ENCODE assay signal across 20 cellular contexts in genomic region chr17:19433240-19433639, GRCh38. TPM values are rescaled to one million over a fixed set of nuclear protein-coding genes. Genes with fewer than 3 reads are reported as not detected.
"Had no signal": no experiment of that assay in that cellular context is flagged by ENCODE, and none has a peak within 500 bp of the region (broad histone marks: within the 10 kb centered on the region; RNA-seq: fewer than 3 reads in every experiment).

No MANE protein-coding gene starts in this region.

- H3K27me3 Mint-ChIP-seq: memory B cell had no signal

- H3K27ac ChIP-seq: coronary artery, heart left ventricle, left lung, lower lobe of right lung, right atrium auricular region, sigmoid colon, skin epidermis had no signal

- H3K9me3 ChIP-seq: heart left ventricle, left lung, lower lobe of right lung, right atrium auricular region, sigmoid colon had no signal

- H3K27me3 ChIP-seq: heart left ventricle, left lung, right atrium auricular region, sigmoid colon had no signal

- H3K4me1 ChIP-seq: heart left ventricle, left lung, lower lobe of right lung, right atrium auricular region, sigmoid colon had no signal

- DNase-seq: effector CD4-positive, alpha-beta T cell; foreskin melanocyte; heart left ventricle; hippocampal formation; immature natural killer cell; left lung; lower lobe of right lung; midbrain; naive B cell; nephron progenitor cell; posterior cingulate gyrus; sigmoid colon; stimulated activated CD4-positive, alpha-beta T cell treated with anti-CD3 and anti-CD28 coated beads, Interleukin-2, amount 100 ng/mL, for 48 hours; stimulated activated naive CD4-positive, alpha-beta T cell treated with Interleukin-2 at 50 U/mL for 16 hours had no signal

- H3K4me3 Mint-ChIP-seq: immature natural killer cell, memory B cell, naive B cell, nephron progenitor cell had no signal

- H3K36me3 ChIP-seq: heart left ventricle, left lung, lower lobe of right lung, right atrium auricular region, sigmoid colon had no signal

- H3K36me3 Mint-ChIP-seq: immature natural killer cell, memory B cell, naive B cell had no signal

- H3K9me3 Mint-ChIP-seq: immature natural killer cell, memory B cell, naive B cell, nephron progenitor cell had no signal

- ATAC-seq: heart left ventricle, left lung, lower lobe of right lung had no signal

- H3K4me1 Mint-ChIP-seq: immature natural killer cell, memory B cell, naive B cell had no signal

- H3K27ac Mint-ChIP-seq: immature natural killer cell, memory B cell, naive B cell, nephron progenitor cell had no signal

- H3K4me3 ChIP-seq: coronary artery, heart left ventricle, left lung, lower lobe of right lung, right atrium auricular region, sigmoid colon, skin epidermis had no signal

RNA-seq across cellular contexts. Expression of gene RNF112, which starts 22.2 kb away (rescaled TPM):
- polyA plus RNA-seq: immature natural killer cell had no signal

RNA-seq across cellular contexts. Expression of gene MFAP4, which starts 46.2 kb away (rescaled TPM):
- total RNA-seq: dermis microvascular lymphatic vessel endothelial cell had no signal
- polyA plus RNA-seq: keratinocyte had no signal
